ENCODE assay signal across 9 cellular contexts in the genomic region with DNA sequence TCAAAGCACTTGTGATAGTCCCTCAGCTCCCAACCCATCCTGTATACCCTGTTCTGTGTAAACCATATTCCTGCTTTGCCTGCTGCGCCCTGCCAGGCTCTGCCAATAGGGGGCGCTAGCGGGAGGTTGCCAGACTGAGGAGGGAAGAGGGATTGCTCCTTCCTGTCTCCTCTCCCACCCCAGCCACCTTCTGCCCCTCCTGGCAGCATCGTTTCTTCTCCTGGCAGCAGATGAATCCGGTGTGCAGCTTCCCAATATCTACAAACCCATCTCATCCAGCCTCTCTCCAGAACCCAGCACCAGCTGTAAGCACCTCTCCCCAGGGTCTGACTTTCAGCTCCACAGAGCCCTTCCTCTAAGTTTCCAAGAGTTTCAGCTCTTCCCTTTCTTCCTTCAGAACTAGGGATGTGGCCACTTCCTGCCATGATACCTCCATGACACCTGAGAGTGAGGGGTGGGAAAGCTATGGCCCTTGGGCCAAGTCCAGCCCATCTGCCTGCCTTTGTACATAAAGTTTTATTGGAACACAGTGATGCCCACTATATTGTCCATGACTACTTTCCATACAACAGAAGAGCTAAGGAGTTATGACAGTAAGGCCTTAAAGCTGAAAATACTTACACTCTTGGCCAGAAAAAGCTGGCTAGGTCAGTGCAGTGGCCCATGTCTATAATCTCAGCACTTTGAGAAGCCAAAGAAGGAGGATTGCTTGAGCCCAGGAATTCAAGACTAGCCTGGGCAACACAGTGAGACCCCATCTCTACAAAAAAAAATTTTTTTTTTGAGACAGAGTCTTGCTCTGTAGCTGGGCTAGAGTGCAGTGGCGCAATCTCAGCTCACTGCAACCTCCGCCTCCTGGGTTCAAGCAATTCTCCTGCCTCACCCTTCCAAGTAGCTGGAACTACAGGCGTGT. TPM values are rescaled to one million over a fixed set of nuclear protein-coding genes. Genes with fewer than 3 reads are reported as not detected.
A peak's percentile ranks its signal among the peaks of the same experiment; 100 is the strongest.
DNase-seq lines count a peak whose midpoint lies in the region; ATAC-seq and TF ChIP-seq lines count a peak whose summit lies in the region.
"Had no signal": no experiment of that assay in that cellular context is flagged by ENCODE, and none has a peak within 500 bp of the region (broad histone marks: within the 10 kb centered on the region; RNA-seq: fewer than 3 reads in every experiment).

No MANE protein-coding gene starts in this region.

- no peaks in the 10 kb centered on the region for H3K9me3 Mint-ChIP-seq in activated CD8-positive, alpha-beta T cell treated with anti-CD3 and anti-CD28 coated beads for 36 hours

- peaks cover 4% of the 10 kb centered on the region for H3K27me3 Mint-ChIP-seq in activated CD8-positive, alpha-beta T cell treated with anti-CD3 and anti-CD28 coated beads for 36 hours

- no peak for TF ChIP-seq EP300 in sigmoid colon (IDR thresholded peaks at IDR 0.05)

- H3K9me3 ChIP-seq in HUES48 (ENCODE audit: control insufficient read depth, insufficient read depth, low read length) (no peaks in the 10 kb centered on the region), sigmoid colon (no peaks in the 10 kb centered on the region)
- H3K9me3 ChIP-seq: psoas muscle had no signal

- H3K4me3 Mint-ChIP-seq in activated CD8-positive, alpha-beta T cell treated with anti-CD3 and anti-CD28 coated beads for 36 hours, result no peak overlapping the region

- no peaks in the 10 kb centered on the region for H3K27me3 ChIP-seq in HUES48 (ENCODE audit: control insufficient read depth, insufficient read depth, low read length)
- no peaks in the 10 kb centered on the region for H3K27me3 ChIP-seq in sigmoid colon

- no peak for TF ChIP-seq POLR2A in sigmoid colon (IDR thresholded peaks at IDR 0.05)

- H3K4me1 ChIP-seq in HUES48 (ENCODE audit: control insufficient read depth, insufficient read depth, low read length) (peaks cover 15% of the 10 kb centered on the region), sigmoid colon (peaks cover 0 to 39% (median 34%) of the 10 kb centered on the region in 4 donors)

- H3K9ac ChIP-seq in HUES48 (ENCODE audit: low read depth, low read length), result no peak overlapping the region

- POLR2A ChIA-PET in activated CD8-positive, alpha-beta T cell treated with anti-CD3 and anti-CD28 coated beads for 36 hours (lab: Charles Lee), result interaction anchor here (0.5 kb wide), 1 partner anchor 65 kb away, joined by 3 read pairs; no protein-coding TSS in a partner anchor

- no peaks in the 10 kb centered on the region for H3K36me3 Mint-ChIP-seq in activated CD8-positive, alpha-beta T cell treated with anti-CD3 and anti-CD28 coated beads for 36 hours (ENCODE audit: low read depth)

- H3K4me1 Mint-ChIP-seq in activated CD8-positive, alpha-beta T cell treated with anti-CD3 and anti-CD28 coated beads for 36 hours (ENCODE audit: low read depth), result no peaks in the 10 kb centered on the region

- H3K4me3 ChIP-seq in HUES48 (ENCODE audit: low read depth, low read length) (peak overlapping the region; percentile 51), sigmoid colon (no peak overlapping the region)
- H3K4me3 ChIP-seq: psoas muscle had no signal

- H3K27ac ChIP-seq in HUES48 (ENCODE audit: low read depth, low read length), result no peak overlapping the region
- H3K27ac ChIP-seq in sigmoid colon, result no peak overlapping the region
- H3K27ac ChIP-seq: psoas muscle had no signal

- DNase-seq in CD1c-positive myeloid dendritic cell (ENCODE audit: extremely low spot score) (peak; percentile 25), iPS-NIHi11 (ENCODE audit: low spot score) (peak; percentile 84), sigmoid colon (no peak), activated gamma-delta T cell (lab: John Stamatoyannopoulos, UW) (no peak)
- DNase-seq in activated CD8-positive, alpha-beta T cell treated with anti-CD3 and anti-CD28 coated beads for 36 hours, result peak; percentile 50

- peak; percentile 80 for TF ChIP-seq CTCF in activated CD8-positive, alpha-beta T cell treated with anti-CD3 and anti-CD28 coated beads for 36 hours (IDR thresholded peaks at IDR 0.05)
- TF ChIP-seq CTCF in sigmoid colon (IDR thresholded peaks at IDR 0.05), result no peak

- 57 to 62% methylated on average over 8 of the region's 8 CpGs for WGBS in sigmoid colon, 2 donors

- CTCF ChIA-PET in activated CD8-positive, alpha-beta T cell treated with anti-CD3 and anti-CD28 coated beads for 36 hours (lab: Charles Lee), result interaction anchor here (0.6 to 2.9 kb wide), 23 partner anchors 9 to 382 kb away, joined by 3 to 13 read pairs (median 4); a partner anchor contains a TSS

- intact Hi-C loops in activated CD8-positive, alpha-beta T cell treated with anti-CD3 and anti-CD28 coated beads for 36 hours (cut with micrococcal nuclease), result no loop called here
- intact Hi-C loops in sigmoid colon (cut with DNase I), result no loop called here

- peaks cover 19% of the 10 kb centered on the region for H3K36me3 ChIP-seq in HUES48 (ENCODE audit: control insufficient read depth, insufficient read depth, low read length)
- peaks cover 0 to 10% (median 0%) of the 10 kb centered on the region in 4 donors for H3K36me3 ChIP-seq in sigmoid colon

- no peak overlapping the region for H3K27ac Mint-ChIP-seq in activated CD8-positive, alpha-beta T cell treated with anti-CD3 and anti-CD28 coated beads for 36 hours

- no peak for ATAC-seq in activated CD8-positive, alpha-beta T cell treated with anti-CD3 and anti-CD28 coated beads for 36 hours
- ATAC-seq in GM18909 (IDR thresholded peaks at IDR 0.05; ENCODE audit: poor library complexity, unreplicated experiment) (no peak), GM21723 (IDR thresholded peaks at IDR 0.05; ENCODE audit: unreplicated experiment) (no peak)
- ATAC-seq: psoas muscle had no signal

RNA-seq across cellular contexts. Expression of a gene that starts 34.5 kb away (rescaled TPM):
- 1 to 10 TPM; 5.5 to 5.9 TPM for total RNA-seq in activated CD8-positive, alpha-beta T cell treated with anti-CD3 and anti-CD28 coated beads for 36 hours
- 1 to 10 TPM; 1.6 to 4.3 (median 3.3) TPM for total RNA-seq in sigmoid colon
- 1 to 10 TPM in 1 of 3 donors, under 1 TPM in 1, not detected in 1; 0.46 to 3.2 TPM for polyA plus RNA-seq in sigmoid colon

RNA-seq across cellular contexts. Expression of a gene that starts 41.4 kb away (rescaled TPM):
- under 1 TPM; 0.63 to 0.95 TPM for total RNA-seq in activated CD8-positive, alpha-beta T cell treated with anti-CD3 and anti-CD28 coated beads for 36 hours
- total RNA-seq in sigmoid colon, result 10 to 100 TPM in 3 of 4 donors, 1 to 10 TPM in 1; 8.4 to 23.3 (median 13.3) TPM
- 1 to 10 TPM in 1 of 3 donors, under 1 TPM in 1, not detected in 1; under 0.01 to 2.7 TPM for polyA plus RNA-seq in sigmoid colon

RNA-seq across cellular contexts. Expression of a gene that starts 47.4 kb away (rescaled TPM):
- 10 to 100 TPM; 12.4 to 12.8 TPM for total RNA-seq in activated CD8-positive, alpha-beta T cell treated with anti-CD3 and anti-CD28 coated beads for 36 hours
- 10 to 100 TPM; 12.5 to 14.6 (median 13.1) TPM for total RNA-seq in sigmoid colon
- 1 to 10 TPM; 3.0 to 9.3 (median 5.5) TPM for polyA plus RNA-seq in sigmoid colon

Comparison
In these comparisons a context has a peak if more than half of its experiments do, and no peak if none do; other contexts are left out.
1. DNase-seq: peak in CD1c-positive myeloid dendritic cell (single experiment), activated CD8-positive, alpha-beta T cell treated with anti-CD3 and anti-CD28 coated beads for 36 hours (single experiment) and iPS-NIHi11 (single experiment); none in sigmoid colon (single experiment) and activated gamma-delta T cell (single experiment).
2. RNA of a gene that starts 41.4 kb away (total RNA-seq): 8.4 to 23.3 TPM in sigmoid colon; 0.63 to 0.95 TPM in activated CD8-positive, alpha-beta T cell treated with anti-CD3 and anti-CD28 coated beads for 36 hours; every median in the first group is over 4 times any median in the second.